Comparison of ENCODE assay signal across 12 cellular contexts in the genomic region with DNA sequence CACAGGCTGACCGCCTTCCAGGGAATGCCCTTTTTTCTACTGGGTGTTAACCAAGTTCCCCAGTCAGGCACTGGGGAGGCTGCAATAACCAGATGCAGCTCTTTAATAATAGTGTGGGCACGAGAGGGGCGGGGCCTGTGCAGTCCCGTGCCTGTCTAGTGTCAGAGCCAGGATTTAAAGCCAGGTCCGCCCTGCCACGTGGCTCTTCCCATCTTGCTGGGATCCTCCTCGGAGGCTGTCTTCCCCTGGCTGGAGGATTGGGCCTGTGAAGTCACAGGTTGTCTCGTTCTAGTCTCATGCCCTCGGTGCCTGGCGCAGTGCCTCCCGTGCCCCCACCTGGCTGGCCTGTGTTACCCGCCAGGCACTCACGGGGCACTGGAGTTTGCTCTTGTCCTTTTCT. TPM values are rescaled to one million over a fixed set of nuclear protein-coding genes. Genes with fewer than 3 reads are reported as not detected.
DNase-seq lines count a peak whose midpoint lies in the region; ATAC-seq and TF ChIP-seq lines count a peak whose summit lies in the region.
"Had no signal": no experiment of that assay in that cellular context is flagged by ENCODE, and none has a peak within 500 bp of the region (broad histone marks: within the 10 kb centered on the region; RNA-seq: fewer than 3 reads in every experiment).

No MANE protein-coding gene starts in this region.

- peak overlapping the region; percentile 5 for H3K27ac ChIP-seq in caudate nucleus (ENCODE audit: low read depth, low read length)
- H3K27ac ChIP-seq in gastrocnemius medialis = peak overlapping the region; percentile 91 to 97 (median 94)
- H3K27ac ChIP-seq in smooth muscle cell (ENCODE audit: low read depth) = no peak overlapping the region

- POLR2A ChIA-PET in activated CD4-positive, alpha-beta T cell treated with anti-CD3 and anti-CD28 coated beads, Interleukin-2, amount 10 ng/mL, durations not matched to agents 7 days and 5 days (lab: Charles Lee) = no interaction called here

- no peaks in the 10 kb centered on the region for H3K27me3 ChIP-seq in BE2C
- no peaks in the 10 kb centered on the region for H3K27me3 ChIP-seq in gastrocnemius medialis
- no peaks in the 10 kb centered on the region for H3K27me3 ChIP-seq in smooth muscle cell (ENCODE audit: low read depth)

- no peak overlapping the region for H3K9ac ChIP-seq in smooth muscle cell (ENCODE audit: low read depth)

- no peak overlapping the region for H2AFZ ChIP-seq in smooth muscle cell (ENCODE audit: low read depth)

- no peaks in the 10 kb centered on the region for H3K9me3 ChIP-seq in BE2C
- no peaks in the 10 kb centered on the region for H3K9me3 ChIP-seq in gastrocnemius medialis
- no peaks in the 10 kb centered on the region for H3K9me3 ChIP-seq in smooth muscle cell (replicated peaks; ENCODE audit: low read depth)

- TF ChIP-seq POLR2A in gastrocnemius medialis (IDR thresholded peaks at IDR 0.05) = peak in 1 of 2 donors; percentile 50

- H3K4me1 Mint-ChIP-seq in activated CD4-positive, alpha-beta T cell treated with anti-CD3 and anti-CD28 coated beads, Interleukin-2, amount 10 ng/mL, durations not matched to agents 7 days and 5 days = no peaks in the 10 kb centered on the region

- H3K27ac Mint-ChIP-seq in activated CD4-positive, alpha-beta T cell treated with anti-CD3 and anti-CD28 coated beads, Interleukin-2, amount 10 ng/mL, durations not matched to agents 7 days and 5 days = no peak overlapping the region

- H3K36me3 ChIP-seq in BE2C (peaks cover 3% of the 10 kb centered on the region), gastrocnemius medialis (peaks cover 0 to 16% of the 10 kb centered on the region in 2 donors), smooth muscle cell (ENCODE audit: low read depth) (no peaks in the 10 kb centered on the region)

- ATAC-seq in left lobe of liver (peak; percentile 20), gastrocnemius medialis (peak; percentile 40 to 46), HG02870 (IDR thresholded peaks at IDR 0.05; ENCODE audit: unreplicated experiment) (no peak)

- peaks cover 22% of the 10 kb centered on the region for H3K4me1 ChIP-seq in BE2C
- peaks cover 62 to 83% of the 10 kb centered on the region in 2 donors for H3K4me1 ChIP-seq in gastrocnemius medialis
- no peaks in the 10 kb centered on the region for H3K4me1 ChIP-seq in smooth muscle cell (ENCODE audit: low read depth)

- no peaks in the 10 kb centered on the region for H3F3A ChIP-seq in smooth muscle cell (ENCODE audit: low read depth)

- CTCF ChIA-PET in activated CD4-positive, alpha-beta T cell treated with anti-CD3 and anti-CD28 coated beads, Interleukin-2, amount 10 ng/mL, durations not matched to agents 7 days and 5 days (lab: Charles Lee) = no interaction called here

- H3K4me3 Mint-ChIP-seq in activated CD4-positive, alpha-beta T cell treated with anti-CD3 and anti-CD28 coated beads, Interleukin-2, amount 10 ng/mL, durations not matched to agents 7 days and 5 days = no peak overlapping the region

- H3K36me3 Mint-ChIP-seq in activated CD4-positive, alpha-beta T cell treated with anti-CD3 and anti-CD28 coated beads, Interleukin-2, amount 10 ng/mL, durations not matched to agents 7 days and 5 days (ENCODE audit: low read depth) = peaks cover 6% of the 10 kb centered on the region

- 78% methylated on average over 13 of the region's 13 CpGs for whole genome bisulfite sequencing in smooth muscle cell (ENCODE audit: low lambda C conversion rate)

- in situ Hi-C loops in gastrocnemius medialis (cut with MboI; ENCODE audit: low sequenced_read_pairs in 4 of 4) = no loop called here

- no peak overlapping the region for H3K4me3 ChIP-seq in BE2C (ENCODE audit: low read depth, low read length)
- H3K4me3 ChIP-seq in gastrocnemius medialis = peak overlapping the region in 1 of 4 donors; percentile 9
- no peak overlapping the region for H3K4me3 ChIP-seq in smooth muscle cell

- intact Hi-C loops in gastrocnemius medialis (cut with DNase I; ENCODE audit: low total_unique reads) = loop anchor here (2.0 to 10.0 kb wide), 2 partner anchors 24 to 1484 kb away; no protein-coding TSS in a partner anchor

- H4K20me1 ChIP-seq in smooth muscle cell (ENCODE audit: low read depth) = peaks cover 5% of the 10 kb centered on the region

- H3K9me3 Mint-ChIP-seq in activated CD4-positive, alpha-beta T cell treated with anti-CD3 and anti-CD28 coated beads, Interleukin-2, amount 10 ng/mL, durations not matched to agents 7 days and 5 days = no peaks in the 10 kb centered on the region

- no peak overlapping the region for H3K4me2 ChIP-seq in smooth muscle cell

- TF ChIP-seq CTCF in BE2C (IDR thresholded peaks at IDR 0.05; ENCODE audit: low read depth, low read length) (no peak), gastrocnemius medialis (IDR thresholded peaks at IDR 0.05 in 4 of 5, conservative IDR thresholded peaks at IDR 0.05 in 1 of 5) (no peak), smooth muscle cell (IDR thresholded peaks at IDR 0.05; ENCODE audit: borderline replicate concordance, insufficient read depth, poor library complexity, severe bottlenecking) (no peak)

- H3K27me3 Mint-ChIP-seq in activated CD4-positive, alpha-beta T cell treated with anti-CD3 and anti-CD28 coated beads, Interleukin-2, amount 10 ng/mL, durations not matched to agents 7 days and 5 days = no peaks in the 10 kb centered on the region

- DNase-seq in BE2C (peak; percentile 69), caudate nucleus (lab: John Stamatoyannopoulos, UW) (no peak), left lobe of liver (ENCODE audit: low spot score) (peak; percentile 70), gastrocnemius medialis (peak; percentile 87 to 89), smooth muscle cell (lab: John Stamatoyannopoulos, UW; ENCODE audit: unreplicated experiment) (no peak)
- no peak for DNase-seq in activated CD4-positive, alpha-beta T cell treated with anti-CD3 and anti-CD28 coated beads, Interleukin-2, amount 10 ng/mL, durations not matched to agents 7 days and 5 days
- no peak for DNase-seq in activated CD4-positive, CD25-positive, alpha-beta regulatory T cell treated with anti-CD3 and anti-CD28 coated beads, Interleukin-2, amount 50 U/mL, for 72 hours
- DNase-seq: IMR-90, mammary epithelial cell, NCI-H82, SHP77 had no signal

- no peaks in the 10 kb centered on the region for H3K79me2 ChIP-seq in smooth muscle cell (ENCODE audit: low read depth)

RNA-seq across cellular contexts. Expression of a gene that starts 25.2 kb away (rescaled TPM):
- 24.0 TPM for polyA plus RNA-seq in BE2C (2012; ENCODE audit: insufficient read depth, insufficient read length, low read depth)
- total RNA-seq in left lobe of liver = 79.6 TPM
- total RNA-seq in gastrocnemius medialis = 10 to 100 TPM; 21.3 to 56.7 (median 38.2) TPM
- 20.3 and 42.9 TPM in 2 replicates for total RNA-seq in smooth muscle cell
- polyA plus RNA-seq in smooth muscle cell = 37.2 and 45.5 TPM in 2 replicates
- 10 to 100 TPM; 17.3 to 19.9 TPM for total RNA-seq in activated CD4-positive, alpha-beta T cell treated with anti-CD3 and anti-CD28 coated beads, Interleukin-2, amount 10 ng/mL, durations not matched to agents 7 days and 5 days

RNA-seq across cellular contexts. Expression of a gene that starts 54.2 kb away (rescaled TPM):
- 85.5 TPM for polyA plus RNA-seq in BE2C (2012; ENCODE audit: insufficient read depth, insufficient read length, low read depth)
- total RNA-seq in left lobe of liver (741 TPM), gastrocnemius medialis (100 to 1,000 TPM in 3 of 4 donors, 10 to 100 TPM in 1; 85.7 to 218 (median 115) TPM), smooth muscle cell (28.3 and 46.7 TPM in 2 replicates)
- 52.7 and 63.4 TPM in 2 replicates for polyA plus RNA-seq in smooth muscle cell
- 10 to 100 TPM; 29.9 to 37.1 TPM for total RNA-seq in activated CD4-positive, alpha-beta T cell treated with anti-CD3 and anti-CD28 coated beads, Interleukin-2, amount 10 ng/mL, durations not matched to agents 7 days and 5 days

Comparison
In these comparisons a context has a peak if more than half of its experiments do, and no peak if none do; other contexts are left out.
1. DNase-seq: peak in BE2C (single experiment), left lobe of liver (single experiment) and gastrocnemius medialis (2 of 2); none in caudate nucleus (0 of 61), smooth muscle cell (single experiment), activated CD4-positive, alpha-beta T cell treated with anti-CD3 and anti-CD28 coated beads, Interleukin-2, amount 10 ng/mL, durations not matched to agents 7 days and 5 days (single experiment) and activated CD4-positive, CD25-positive, alpha-beta regulatory T cell treated with anti-CD3 and anti-CD28 coated beads, Interleukin-2, amount 50 U/mL, for 72 hours (single experiment).